ENCODE assay signal across 8 cellular contexts in genomic region chr20:56628873-56629463, GRCh38.
DNase-seq lines count a peak whose midpoint lies in the region; TF ChIP-seq lines count a peak whose summit lies in the region.

TSS of gene TFAP2C (plus strand) at chr20:56629306. CDS start at chr20:56629545, 239 bp downstream.

- no peaks in the 10 kb centered on the region for H3K9me3 ChIP-seq in iPS-15b (ENCODE audit: control insufficient read depth, insufficient read depth, low read length)

- H3K4me3 ChIP-seq in astrocyte of the cerebellum (ENCODE audit: low read depth, low read length) (peak within 1 kb of the TSS; percentile 83), iPS-15b (ENCODE audit: low read depth, low read length) (peak within 1 kb of the TSS; percentile 93)

- peaks cover 18% of the 10 kb centered on the region for H3K4me1 ChIP-seq in iPS-15b (ENCODE audit: control insufficient read depth, insufficient read depth, low read length)

- H3K9ac ChIP-seq in iPS-15b (ENCODE audit: low read depth, low read length) = peak within 1 kb of the TSS; percentile 81

- no peak for TF ChIP-seq CTCF in astrocyte of the cerebellum (IDR thresholded peaks at IDR 0.05; ENCODE audit: low read depth, low read length, missing control alignments)

- peak; percentile 38 to 79 for DNase-seq in NCI-H524 (lab: John Stamatoyannopoulos, UW)
- DNase-seq in NCI-H524 treated with DMSO at 0.1 percent for 48 hours (lab: John Stamatoyannopoulos, UW) = no peak
- DNase-seq in NCI-H2196 (lab: John Stamatoyannopoulos, UW; ENCODE audit: unreplicated experiment) = peak; percentile 81
- DNase-seq in astrocyte of the cerebellum (ENCODE audit: low read depth) = no peak
- DNase-seq in smooth muscle cell of the brain vasculature (ENCODE audit: low read depth, low spot score) = peak; percentile 23
- DNase-seq in activated CD4-positive, CD25-positive, alpha-beta regulatory T cell treated with anti-CD3 and anti-CD28 coated beads, Interleukin-2, amount 50 U/mL, for 72 hours = no peak
- DNase-seq in OCI-M2 (lab: John Stamatoyannopoulos, UW; ENCODE audit: unreplicated experiment) = no peak

- in situ Hi-C loops in astrocyte of the cerebellum (cut with HindIII; ENCODE audit: low sequenced_read_pairs) = no loop called here

- H3K27me3 ChIP-seq in iPS-15b (ENCODE audit: control insufficient read depth, insufficient read depth, low read length) = peaks cover 37% of the 10 kb centered on the region

- peaks cover 9% of the 10 kb centered on the region for H3K36me3 ChIP-seq in iPS-15b (ENCODE audit: control insufficient read depth, insufficient read depth, low read length)

Comparison
In these comparisons a context has a peak if more than half of its experiments do, and no peak if none do; other contexts are left out.
1. DNase-seq: peak in NCI-H524 (2 of 2), NCI-H2196 (single experiment) and smooth muscle cell of the brain vasculature (single experiment); none in NCI-H524 treated with DMSO at 0.1 percent for 48 hours (single experiment), astrocyte of the cerebellum (single experiment), activated CD4-positive, CD25-positive, alpha-beta regulatory T cell treated with anti-CD3 and anti-CD28 coated beads, Interleukin-2, amount 50 U/mL, for 72 hours (single experiment) and OCI-M2 (single experiment).